Comparison of ENCODE assay signal across 9 cellular contexts in genomic region chr2:190467575-190468083, GRCh38. TPM values are rescaled to one million over a fixed set of nuclear protein-coding genes. Genes with fewer than 3 reads are reported as not detected.
DNase-seq lines count a peak whose midpoint lies in the region; ATAC-seq and TF ChIP-seq lines count a peak whose summit lies in the region.
"Had no signal": no experiment of that assay in that cellular context is flagged by ENCODE, and none has a peak within 500 bp of the region (broad histone marks: within the 10 kb centered on the region; RNA-seq: fewer than 3 reads in every experiment).

No MANE protein-coding gene starts in this region.

- H3K9me3 ChIP-seq in HEK293 (ENCODE audit: control insufficient read depth, insufficient read depth, low read depth, low read length): no peaks in the 10 kb centered on the region
- no peaks in the 10 kb centered on the region for H3K9me3 ChIP-seq in SJCRH30 (replicated peaks)
- no peaks in the 10 kb centered on the region for H3K9me3 ChIP-seq in aorta (ENCODE audit: control insufficient read depth, low read length)

- ATAC-seq in aorta (ENCODE audit: low FRiP score): no peak
- ATAC-seq in GM18870 (IDR thresholded peaks at IDR 0.05; ENCODE audit: unreplicated experiment): no peak
- no peak for ATAC-seq in GM19023 (IDR thresholded peaks at IDR 0.05; ENCODE audit: unreplicated experiment)

- H3K27ac ChIP-seq in 22Rv1: peak overlapping the region; percentile 93
- H3K27ac ChIP-seq in HEK293 (ENCODE audit: extremely low read depth, low read depth, low read length): peak overlapping the region; percentile 75
- no peak overlapping the region for H3K27ac ChIP-seq in SJCRH30
- H3K27ac ChIP-seq in aorta (ENCODE audit: low read depth in 1 of 2, low read length in 2 of 2): peak overlapping the region; percentile 51 to 57

- POLR2A ChIA-PET in HEK293 (lab: Yijun Ruan, JAX): no interaction called here

- H3K4me3 ChIP-seq in HEK293 (ENCODE audit: low read depth, low read length) (no peak overlapping the region), SJCRH30 (no peak overlapping the region), aorta (ENCODE audit: low read length in 2 of 2) (no peak overlapping the region)

- H3K4me1 ChIP-seq in HEK293 (ENCODE audit: control insufficient read depth, insufficient read depth, low read length): peaks cover 34% of the 10 kb centered on the region
- H3K4me1 ChIP-seq in SJCRH30: peaks cover 38% of the 10 kb centered on the region
- H3K4me1 ChIP-seq in aorta (ENCODE audit: control insufficient read depth in 1 of 2, insufficient read depth in 2 of 2, low read length in 2 of 2): peaks cover 2 to 3% of the 10 kb centered on the region in 2 donors

- DNase-seq in SJCRH30: peak; percentile 65 to 83
- peak; percentile 10 for DNase-seq in kidney tubule cell (ENCODE audit: low spot score)
- peak in 1 of 2 donors; percentile 52 for DNase-seq in aorta
- no peak for DNase-seq in activated gamma-delta T cell treated with Interleukin-2 at 50 U/mL for 16 hours
- DNase-seq: activated B cell treated with CpG ODN at 0.5 μM for 24 hours had no signal

- no peaks in the 10 kb centered on the region for H3K27me3 ChIP-seq in SJCRH30
- H3K27me3 ChIP-seq in aorta (ENCODE audit: control insufficient read depth in 1 of 2, insufficient read depth in 2 of 2, low read length in 1 of 2): no peaks in the 10 kb centered on the region

- WGBS in aorta, 2 donors: 3 to 8% methylated on average over 5 of the region's 5 CpGs

- TF ChIP-seq CTCF in 22Rv1 (IDR thresholded peaks at IDR 0.05): no peak
- no peak for TF ChIP-seq CTCF in HEK293 (tag by site-specific recombination; IDR thresholded peaks at IDR 0.05)

- H3K36me3 ChIP-seq in HEK293 (ENCODE audit: control insufficient read depth in 2 of 2, insufficient read depth in 1 of 2, low read length in 2 of 2): no peaks in the 10 kb centered on the region
- no peaks in the 10 kb centered on the region for H3K36me3 ChIP-seq in SJCRH30
- H3K36me3 ChIP-seq in aorta (ENCODE audit: control insufficient read depth in 1 of 2, insufficient read depth in 2 of 2, low read length in 1 of 2): peaks cover 0 to 3% of the 10 kb centered on the region in 2 donors

- intact Hi-C loops in aorta (cut with DNase I): no loop called here

- CTCF ChIA-PET in HEK293 (lab: Yijun Ruan, JAX): interaction anchor here (1.2 kb wide), 1 partner anchor 117 kb away, joined by 7 read pairs; no protein-coding TSS in a partner anchor

TF ChIP-seq in HEK293, 187 proteins besides CTCF, POLR2A, EP300 and RAD21 (continues in another document):
- no peak for TF ChIP-seq PATZ1 (tag by site-specific recombination; IDR thresholded peaks at IDR 0.05)
- TF ChIP-seq ZNF792 (tag by site-specific recombination; IDR thresholded peaks at IDR 0.05): no peak
- peak; percentile 71 for TF ChIP-seq ZBTB44 (tag by site-specific recombination; IDR thresholded peaks at IDR 0.05)
- TF ChIP-seq KLF8 (tag by site-specific recombination; IDR thresholded peaks at IDR 0.05): no peak
- no peak for TF ChIP-seq ZBTB21 (tag by site-specific recombination; IDR thresholded peaks at IDR 0.05)
- no peak for TF ChIP-seq ZBTB10 (tag by site-specific recombination; IDR thresholded peaks at IDR 0.05)
- TF ChIP-seq ZNF157 (tag by site-specific recombination; IDR thresholded peaks at IDR 0.05): no peak
- no peak for TF ChIP-seq ZNF624 (tag by site-specific recombination; IDR thresholded peaks at IDR 0.05)
- TF ChIP-seq ZNF341 (tag by site-specific recombination; IDR thresholded peaks at IDR 0.05; ENCODE audit: low read depth): no peak
- no peak for TF ChIP-seq OVOL3 (tag by site-specific recombination; IDR thresholded peaks at IDR 0.05)
- TF ChIP-seq ZNF830 (tag by site-specific recombination; IDR thresholded peaks at IDR 0.05; ENCODE audit: low read depth): no peak
- TF ChIP-seq WT1 (tag by site-specific recombination; IDR thresholded peaks at IDR 0.05): no peak
- TF ChIP-seq ZNF704 (tag by site-specific recombination; IDR thresholded peaks at IDR 0.05): no peak
- TF ChIP-seq INSM2 (tag by site-specific recombination; IDR thresholded peaks at IDR 0.05): no peak
- TF ChIP-seq ZNF362 (tag by site-specific recombination; IDR thresholded peaks at IDR 0.05): no peak
- TF ChIP-seq ZNF677 (tag by site-specific recombination; IDR thresholded peaks at IDR 0.05): no peak
- TF ChIP-seq ZNF596 (tag by site-specific recombination; IDR thresholded peaks at IDR 0.05): no peak

RNA-seq across cellular contexts. Expression of gene MFSD6, which starts 59.5 kb away (rescaled TPM):
- total RNA-seq in SJCRH30 (2014; rRNA removed; shearing (Covaris generic)): 14.4 TPM in 2 replicates
- total RNA-seq in aorta: 10 to 100 TPM; 20.4 to 21.5 TPM
- 10 to 100 TPM; 10.1 to 13.3 TPM for polyA plus RNA-seq in aorta
